In the genomic region with DNA sequence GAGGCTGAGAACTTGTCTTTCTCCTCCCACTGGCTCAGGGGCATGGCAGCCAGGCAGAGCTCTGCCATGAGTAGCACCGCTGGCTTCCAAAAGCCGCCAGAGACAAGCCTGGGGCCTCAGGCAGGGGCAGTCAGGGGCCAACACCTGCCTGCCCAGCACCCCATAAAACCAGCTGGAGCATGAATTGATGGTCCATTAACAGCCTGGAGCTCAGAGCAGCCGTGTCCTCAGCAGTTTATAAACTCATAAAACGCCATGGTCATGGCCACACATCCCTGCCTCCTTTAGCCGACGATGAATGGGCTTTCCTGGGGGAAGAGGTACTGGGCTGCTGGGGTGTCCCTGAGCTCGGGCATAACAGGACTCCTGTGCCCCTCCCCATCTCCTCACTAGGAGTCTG, we compare ENCODE assay signal across 25 cellular contexts. TPM values are rescaled to one million over a fixed set of nuclear protein-coding genes. Genes with fewer than 3 reads are reported as not detected.
"Had no signal": no experiment of that assay in that cellular context is flagged by ENCODE, and none has a peak within 500 bp of the region (broad histone marks: within the 10 kb centered on the region; RNA-seq: fewer than 3 reads in every experiment).

No MANE protein-coding gene starts in this region.

- H3K27ac ChIP-seq: neutrophil, right lobe of liver, suprapubic skin, thyroid gland, upper lobe of left lung, vagina had no signal

- H3K36me3 ChIP-seq: neutrophil, right lobe of liver, suprapubic skin, thyroid gland, upper lobe of left lung, vagina had no signal

- DNase-seq: cortex of kidney; effector CD8-positive, alpha-beta T cell; foreskin melanocyte; head of caudate nucleus; hippocampal formation; left colon; naive thymus-derived CD4-positive, alpha-beta T cell; nephron progenitor cell; right lobe of liver; stimulated activated CD4-positive, alpha-beta T cell treated with anti-CD3 and anti-CD28 coated beads, Interleukin-4, amount 100 ng/mL, for 1 hour; stimulated activated CD8-positive, alpha-beta memory T cell treated with anti-CD3 and anti-CD28 coated beads, Interleukin-4, amount 100 ng/mL, for 48 hours; stimulated activated naive CD8-positive, alpha-beta T cell treated with anti-CD3 and anti-CD28 coated beads, Interleukin-15, Interleukin-2, amounts not matched to agents 100 U/mL and 50 U/mL, for 24 hours; thyroid gland; upper lobe of left lung had no signal

- H3K4me1 ChIP-seq: right lobe of liver, thyroid gland, upper lobe of left lung had no signal

- H3K4me3 ChIP-seq: dorsolateral prefrontal cortex, right lobe of liver, suprapubic skin, thyroid gland, upper lobe of left lung, vagina had no signal

- H3K27me3 ChIP-seq: neutrophil, thyroid gland, upper lobe of left lung, vagina had no signal

- H3K9me3 ChIP-seq: neutrophil, right lobe of liver, suprapubic skin, thyroid gland, upper lobe of left lung, vagina had no signal

RNA-seq across cellular contexts. Expression of gene PAX7, which starts 50.6 kb away (rescaled TPM):
- total RNA-seq: kidney epithelial cell; left colon; liver; lung microvascular endothelial cell; mesenteric fat pad; mononuclear cell; naive thymus-derived CD4-positive, alpha-beta T cell; osteoblast; right lobe of liver; upper lobe of left lung; vagina had no signal
- polyA plus RNA-seq: esophagus; liver; naive thymus-derived CD4-positive, alpha-beta T cell had no signal
